ENCODE assay signal across 8 cellular contexts in the genomic region with DNA sequence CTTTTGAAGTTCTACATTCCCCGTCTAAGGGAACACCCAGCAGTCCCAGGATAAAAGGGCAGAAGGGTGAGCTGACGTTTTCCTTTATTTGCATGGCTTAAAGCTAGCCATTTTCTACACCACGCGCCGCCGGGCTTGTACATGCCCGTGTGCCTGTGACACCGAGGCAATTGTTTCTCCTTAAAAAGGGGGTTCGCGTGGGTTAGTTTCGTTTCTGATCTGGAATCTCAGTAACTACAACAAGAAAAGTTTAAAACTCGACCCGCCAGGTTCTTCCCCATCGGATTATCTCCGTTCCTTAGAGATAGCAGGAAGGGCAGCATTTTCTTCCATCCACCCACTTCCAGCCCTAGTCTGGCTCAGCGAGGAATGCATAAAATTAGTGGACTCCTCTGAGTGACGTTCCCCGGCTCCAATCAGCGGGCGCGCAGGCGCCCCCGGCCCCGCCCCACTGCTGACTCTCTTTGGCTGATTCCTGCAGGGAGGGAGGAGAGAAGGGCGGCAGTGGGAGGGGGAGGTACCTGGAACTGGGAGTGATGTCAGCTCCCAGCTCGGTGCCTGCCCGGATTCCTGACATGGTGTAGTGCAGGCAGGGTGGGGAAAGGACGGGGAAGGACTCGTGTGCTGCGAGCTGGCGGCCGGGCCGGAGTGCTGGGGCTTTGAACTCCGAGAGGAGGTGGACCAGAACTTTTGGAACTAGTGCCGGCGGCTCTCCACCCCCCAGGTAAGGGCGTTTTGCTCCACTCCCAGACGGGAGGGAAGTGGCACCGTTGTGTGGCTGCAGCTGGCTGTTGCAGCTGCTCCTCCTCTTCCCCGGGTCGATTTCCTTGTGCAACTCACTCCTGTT. TPM values are rescaled to one million over a fixed set of nuclear protein-coding genes. Genes with fewer than 3 reads are reported as not detected.
DNase-seq lines count a peak whose midpoint lies in the region; TF ChIP-seq lines count a peak whose summit lies in the region.

Gene PPFIBP1 (plus strand): TSS at position 565 of the 847 bp plus-strand sequence. CDS start 109,191 bp downstream, outside the sequence.

- H3K4me3 Mint-ChIP-seq in activated naive CD4-positive, alpha-beta T cell treated with anti-CD3 and anti-CD28 coated beads for 36 hours, result peak within 1 kb of the TSS; percentile 94

- no peaks in the 10 kb centered on the region for H3K9me3 ChIP-seq in neuronal stem cell (replicated peaks in 1 of 2; ENCODE audit: control insufficient read depth in 2 of 2, insufficient read depth in 1 of 2, low read depth in 1 of 2, low read length in 2 of 2)

- TF ChIP-seq CTCF in subcutaneous adipose tissue (IDR thresholded peaks at IDR 0.05; ENCODE audit: low read depth), result no peak

- no peak within 1 kb of the TSS for H2AK5ac ChIP-seq in neuronal stem cell (ENCODE audit: low read depth, low read length)

- no peak within 1 kb of the TSS for H4K91ac ChIP-seq in neuronal stem cell (ENCODE audit: low read depth, low read length, poor library complexity)

- no peak within 1 kb of the TSS for H3K4ac ChIP-seq in neuronal stem cell (ENCODE audit: low read length)

- H3K9me3 Mint-ChIP-seq in activated naive CD4-positive, alpha-beta T cell treated with anti-CD3 and anti-CD28 coated beads for 36 hours, result no peaks in the 10 kb centered on the region

- peak within 1 kb of the TSS; percentile 88 for H3K27ac ChIP-seq in neuronal stem cell (replicated peaks; ENCODE audit: low read length)

- WGBS in neuronal stem cell (ENCODE audit: extremely low coverage in 2 of 2, insufficient read length in 2 of 2, insufficient replicate concordance in 1 of 2), 2 donors, result no CpG with 5 or more reads among the region's 41 CpGs

- H4K8ac ChIP-seq in neuronal stem cell (ENCODE audit: low read depth, low read length), result no peak within 1 kb of the TSS

- peaks cover 1% of the 10 kb centered on the region for H3K27me3 Mint-ChIP-seq in activated naive CD4-positive, alpha-beta T cell treated with anti-CD3 and anti-CD28 coated beads for 36 hours (ENCODE audit: low read depth)

- H3K27me3 ChIP-seq in neuronal stem cell (ENCODE audit: control insufficient read depth in 3 of 3, insufficient read depth in 3 of 3, low read depth in 1 of 3, low read length in 3 of 3), result no peaks in the 10 kb centered on the region

- no peaks in the 10 kb centered on the region for H3K36me3 Mint-ChIP-seq in activated naive CD4-positive, alpha-beta T cell treated with anti-CD3 and anti-CD28 coated beads for 36 hours (ENCODE audit: low read depth)

- DNase-seq in GM04503 (ENCODE audit: low read depth), result peak; percentile 94
- DNase-seq in HEK293T (ENCODE audit: extremely low spot score), result peak; percentile 97
- DNase-seq in NAMALWA (ENCODE audit: low spot score), result peak; percentile 97
- peak; percentile 99 for DNase-seq in SK-N-DZ (ENCODE audit: low spot score)
- peak; percentile 99 for DNase-seq in activated naive CD4-positive, alpha-beta T cell treated with anti-CD3 and anti-CD28 coated beads for 36 hours
- DNase-seq in foreskin melanocyte, result peak; percentile 98
- DNase-seq in neuronal stem cell (ENCODE audit: low spot score), result peak; percentile 99

- H3K79me1 ChIP-seq in neuronal stem cell (ENCODE audit: low read depth, low read length), result no peaks in the 10 kb centered on the region

- H3K4me1 Mint-ChIP-seq in activated naive CD4-positive, alpha-beta T cell treated with anti-CD3 and anti-CD28 coated beads for 36 hours (ENCODE audit: low read depth), result peaks cover 24% of the 10 kb centered on the region

- peak within 1 kb of the TSS; percentile 88 for H2BK15ac ChIP-seq in neuronal stem cell (ENCODE audit: low read length)

- peak within 1 kb of the TSS; percentile 85 for H3K27ac Mint-ChIP-seq in activated naive CD4-positive, alpha-beta T cell treated with anti-CD3 and anti-CD28 coated beads for 36 hours

- CTCF ChIA-PET in HEK293T (lab: Yijun Ruan, JAX), result interaction anchor here (0.7 to 1.0 kb wide), 2 partner anchors 26 to 53 kb away, joined by 3 to 4 read pairs; no protein-coding TSS in a partner anchor
- CTCF ChIA-PET in activated naive CD4-positive, alpha-beta T cell treated with anti-CD3 and anti-CD28 coated beads for 36 hours (lab: Charles Lee), result interaction anchor here (0.7 to 2.0 kb wide), 8 partner anchors 10 to 815 kb away, joined by 3 to 10 read pairs (median 3); no protein-coding TSS in a partner anchor

- intact Hi-C loops in activated naive CD4-positive, alpha-beta T cell treated with anti-CD3 and anti-CD28 coated beads for 36 hours (cut with micrococcal nuclease), result loop anchor here (1.0 to 5.0 kb wide), 9 partner anchors 10 to 282 kb away; partner anchors contain the start of genes MRPS35 and STK38L

- no peak within 1 kb of the TSS for H3K14ac ChIP-seq in neuronal stem cell (ENCODE audit: low read length)

- peak within 1 kb of the TSS; percentile 87 to 96 for H3K4me3 ChIP-seq in neuronal stem cell (ENCODE audit: low read length in 2 of 2)

- no peaks in the 10 kb centered on the region for H3K36me3 ChIP-seq in neuronal stem cell (replicated peaks in 1 of 2; ENCODE audit: control insufficient read depth in 2 of 2, insufficient read depth in 2 of 2, low read length in 2 of 2)

- peak within 1 kb of the TSS; percentile 83 for H3K9ac ChIP-seq in neuronal stem cell (ENCODE audit: low read depth, low read length, poor library complexity)

- H3K4me2 ChIP-seq in neuronal stem cell (ENCODE audit: insufficient read depth, low read length, poor library complexity, severe bottlenecking), result peak within 1 kb of the TSS; percentile 75

- peak within 1 kb of the TSS; percentile 98 for H2AFZ ChIP-seq in neuronal stem cell (ENCODE audit: low read length)

- POLR2A ChIA-PET in HEK293T (lab: Yijun Ruan, JAX), result interaction anchor here (0.5 to 2.7 kb wide), 22 partner anchors 9 to 256 kb away, joined by 3 to 14 read pairs (median 4); partner anchors contain the start of gene MRPS35

- H3K18ac ChIP-seq in neuronal stem cell (ENCODE audit: low read length), result peak within 1 kb of the TSS; percentile 94

- peak within 1 kb of the TSS; percentile 86 for H3K23ac ChIP-seq in neuronal stem cell (ENCODE audit: low read depth, low read length, poor library complexity)

- H2BK120ac ChIP-seq in neuronal stem cell (ENCODE audit: low read depth, low read length), result no peak within 1 kb of the TSS

- peak within 1 kb of the TSS; percentile 83 for H2BK5ac ChIP-seq in neuronal stem cell (ENCODE audit: low read length)

- peaks cover 5 to 12% of the 10 kb centered on the region in 2 donors for H3K4me1 ChIP-seq in neuronal stem cell (ENCODE audit: control insufficient read depth in 2 of 2, insufficient read depth in 1 of 2, low read depth in 1 of 2, low read length in 2 of 2)

- no peak within 1 kb of the TSS for H2BK12ac ChIP-seq in neuronal stem cell (ENCODE audit: low read length)

TF ChIP-seq in HEK293T, 16 proteins besides CTCF, POLR2A, EP300 and RAD21:
- TF ChIP-seq TARDBP (IDR thresholded peaks at IDR 0.05) (no peak), PKNOX1 (IDR thresholded peaks at IDR 0.05) (peak; percentile 99), LEF1 (IDR thresholded peaks at IDR 0.05; ENCODE audit: borderline replicate concordance) (0 out of 2 replicates have a peak, but pooled peaks have one; percentile 23), FOXK2 (IDR thresholded peaks at IDR 0.05) (no peak), SUZ12 (IDR thresholded peaks at IDR 0.05) (no peak), ZNF384 (IDR thresholded peaks at IDR 0.05) (no peak), SP1 (IDR thresholded peaks at IDR 0.05) (no peak), L3MBTL2 (conservative IDR thresholded peaks at IDR 0.05) (peak; percentile 84), HDGF (IDR thresholded peaks at IDR 0.05; ENCODE audit: borderline replicate concordance) (no peak)

RNA-seq across cellular contexts. Expression of gene PPFIBP1, which starts in this region (rescaled TPM):
- 17.9 and 27.7 TPM in 2 replicates for polyA plus RNA-seq in SK-N-DZ (2014; cell fraction: cytosol; rRNA removed)
- 23.4 and 28.7 TPM in 2 replicates for polyA plus RNA-seq in SK-N-DZ (2014; cell fraction: nucleus; rRNA removed)
- 10 to 100 TPM; 43.4 to 43.6 TPM for total RNA-seq in activated naive CD4-positive, alpha-beta T cell treated with anti-CD3 and anti-CD28 coated beads for 36 hours
- polyA plus RNA-seq in neuronal stem cell (2013, experiment 1 of 2), result 16.9 TPM
- polyA plus RNA-seq in neuronal stem cell (2013, experiment 2 of 2), result 16.6 TPM
- 100 to 1,000 TPM in 1 of 4 donors, 10 to 100 TPM in 3; 36.7 to 115 (median 41.5) TPM for total RNA-seq in subcutaneous adipose tissue

Comparison
In these comparisons a context has a peak if more than half of its experiments do, and no peak if none do; other contexts are left out.
1. Peak in every context shown above with its lines: DNase-seq, H3K4me3 ChIP-seq and H3K27ac ChIP-seq.